ENCODE assay signal across 19 cellular contexts in genomic region chr11:125960771-125961170, GRCh38. TPM values are rescaled to one million over a fixed set of nuclear protein-coding genes. Genes with fewer than 3 reads are reported as not detected.
A peak's percentile ranks its signal among the peaks of the same experiment; 100 is the strongest.
DNase-seq lines count a peak whose midpoint lies in the region; TF ChIP-seq lines count a peak whose summit lies in the region.
"Had no signal": no experiment of that assay in that cellular context is flagged by ENCODE, and none has a peak within 500 bp of the region (broad histone marks: within the 10 kb centered on the region; RNA-seq: fewer than 3 reads in every experiment).

No MANE protein-coding gene starts in this region.

- H3K4me3 ChIP-seq in SJCRH30 (no peak overlapping the region), iPS DF 6.9 (ENCODE audit: low read length) (no peak overlapping the region), thyroid gland (replicated peaks in 1 of 3) (no peak overlapping the region)
- H3K4me3 ChIP-seq in effector memory CD4-positive, alpha-beta T cell (ENCODE audit: insufficient read depth, low read depth, low read length, poor library complexity, severe bottlenecking): no peak overlapping the region
- H3K4me3 ChIP-seq: A549, BLaER1, GM12878, HAP-1 had no signal

- in situ Hi-C loops in GM13977 (cut with MboI; ENCODE audit: low pct_unique_long_range_greater_than_20kb, low sequenced_read_pairs, unreplicated experiment): no loop called here

- H3K4me1 ChIP-seq in SJCRH30 (peaks cover 10% of the 10 kb centered on the region), iPS DF 6.9 (ENCODE audit: control insufficient read depth, insufficient read depth, low read length) (no peaks in the 10 kb centered on the region), thyroid gland (peaks cover 12% of the 10 kb centered on the region in 2 donors)
- no peaks in the 10 kb centered on the region for H3K4me1 ChIP-seq in effector memory CD4-positive, alpha-beta T cell (ENCODE audit: control insufficient read depth, insufficient read depth, low read length, poor library complexity, severe bottlenecking)
- H3K4me1 ChIP-seq: A549, BLaER1, HAP-1 had no signal

- no peak for TF ChIP-seq CTCF in thyroid gland (IDR thresholded peaks at IDR 0.05)
- no peak for TF ChIP-seq CTCF in GM13977 (IDR thresholded peaks at IDR 0.05; ENCODE audit: extremely low read depth, insufficient read depth, missing control alignments)

- WGBS in iPS DF 6.9 (ENCODE audit: insufficient coverage, insufficient read length): no CpG with 5 or more reads among the region's 6 CpGs
- 85 to 89% methylated on average over 6 of the region's 6 CpGs for WGBS in thyroid gland, 2 donors

- intact Hi-C loops in thyroid gland (cut with DNase I): no loop called here

- peaks cover 44% of the 10 kb centered on the region for H3K36me3 ChIP-seq in SJCRH30
- H3K36me3 ChIP-seq in iPS DF 6.9 (ENCODE audit: control insufficient read depth, insufficient read depth, low read length): peaks cover 3% of the 10 kb centered on the region; the same call in 1 of the 2 replicates
- peaks cover 10 to 32% of the 10 kb centered on the region in 2 donors for H3K36me3 ChIP-seq in thyroid gland
- H3K36me3 ChIP-seq in effector memory CD4-positive, alpha-beta T cell (ENCODE audit: control insufficient read depth, insufficient read depth, low read length): no peaks in the 10 kb centered on the region
- H3K36me3 ChIP-seq: HAP-1 had no signal

- H3K9me3 ChIP-seq in SJCRH30 (replicated peaks) (peaks cover 10% of the 10 kb centered on the region; the same call in 1 of the 2 replicates), iPS DF 6.9 (ENCODE audit: control insufficient read depth, insufficient read depth, low read length) (no peaks in the 10 kb centered on the region), thyroid gland (no peaks in the 10 kb centered on the region)
- no peaks in the 10 kb centered on the region for H3K9me3 ChIP-seq in effector memory CD4-positive, alpha-beta T cell (ENCODE audit: control insufficient read depth, low read length)
- H3K9me3 ChIP-seq: HAP-1 had no signal

- DNase-seq in NCI-H2029 (lab: John Stamatoyannopoulos, UW) (peak; percentile 14), NCI-H2029 treated with DMSO at 0.1 percent for 48 hours (lab: John Stamatoyannopoulos, UW) (no peak), SJCRH30 (peak; percentile 50 to 57), iPS DF 6.9 (ENCODE audit: low read depth, low spot score) (peak; percentile 11), thyroid gland (no peak), GM13977 (ENCODE audit: low spot score) (no peak), SW480 (ENCODE audit: low spot score) (no peak)
- no peak for DNase-seq in effector memory CD4-positive, alpha-beta T cell
- DNase-seq: CD4-positive, alpha-beta memory T cell; DMS153; DMS79 had no signal

- H3K27ac ChIP-seq in SJCRH30 (peak overlapping the region; percentile 29; the same call in 1 of the 2 replicates), iPS DF 6.9 (ENCODE audit: low read length) (no peak overlapping the region), thyroid gland (peak overlapping the region; percentile 35 to 71 (median 36))
- H3K27ac ChIP-seq in effector memory CD4-positive, alpha-beta T cell (ENCODE audit: insufficient read depth, low read length, poor library complexity, severe bottlenecking): no peak overlapping the region
- H3K27ac ChIP-seq: 22Rv1, A549, BLaER1 had no signal

- H3K27me3 ChIP-seq in SJCRH30: no peaks in the 10 kb centered on the region
- no peaks in the 10 kb centered on the region for H3K27me3 ChIP-seq in iPS DF 6.9 (ENCODE audit: control insufficient read depth, insufficient read depth, low read length)
- no peaks in the 10 kb centered on the region for H3K27me3 ChIP-seq in thyroid gland
- no peaks in the 10 kb centered on the region for H3K27me3 ChIP-seq in effector memory CD4-positive, alpha-beta T cell (replicated peaks; ENCODE audit: control insufficient read depth, insufficient read depth, low read length, poor library complexity, severe bottlenecking)
- H3K27me3 ChIP-seq: BLaER1 had no signal

- TF ChIP-seq POLR2A in thyroid gland (IDR thresholded peaks at IDR 0.05): no peak

RNA-seq across cellular contexts. Expression of gene VSIG10L2, which starts 14.9 kb away (rescaled TPM):
- total RNA-seq in SJCRH30 (2014; rRNA removed; shearing (Covaris generic)): 0.02 TPM in 1 of 2 replicates, not detected in the other
- not detected for total RNA-seq in thyroid gland
- total RNA-seq: CD4-positive, alpha-beta memory T cell; G401; GM12878; H1 had no signal

RNA-seq across cellular contexts. Expression of gene DDX25, which starts 56.5 kb away (rescaled TPM):
- 0.18 TPM in 1 of 2 replicates, not detected in the other for total RNA-seq in SJCRH30 (2014; rRNA removed; shearing (Covaris generic))
- 1 to 10 TPM; 1.6 to 3.8 (median 1.9) TPM for total RNA-seq in thyroid gland
- total RNA-seq: CD4-positive, alpha-beta memory T cell; G401; GM12878; HT-29 had no signal

RNA-seq across cellular contexts. Expression of gene PUS3, which starts 57.8 kb away (rescaled TPM):
- 10.1 and 10.3 TPM in 2 replicates for total RNA-seq in SJCRH30 (2014; rRNA removed; shearing (Covaris generic))
- 10 to 100 TPM in 3 of 4 donors, 1 to 10 TPM in 1; 9.0 to 34.7 (median 17.9) TPM for total RNA-seq in thyroid gland

Comparison
In these comparisons a context has a peak if more than half of its experiments do, and no peak if none do; other contexts are left out.
1. DNase-seq: peak in NCI-H2029 (single experiment), SJCRH30 (2 of 2) and iPS DF 6.9 (single experiment); none in NCI-H2029 treated with DMSO at 0.1 percent for 48 hours (single experiment), thyroid gland (0 of 2), effector memory CD4-positive, alpha-beta T cell (0 of 3), GM13977 (single experiment) and SW480 (single experiment).
2. H3K27ac ChIP-seq: peak in SJCRH30 (single experiment) and thyroid gland (3 of 3); none in iPS DF 6.9 (single experiment) and effector memory CD4-positive, alpha-beta T cell (single experiment).